ENCODE assay signal across 1 cellular context in the genomic region with DNA sequence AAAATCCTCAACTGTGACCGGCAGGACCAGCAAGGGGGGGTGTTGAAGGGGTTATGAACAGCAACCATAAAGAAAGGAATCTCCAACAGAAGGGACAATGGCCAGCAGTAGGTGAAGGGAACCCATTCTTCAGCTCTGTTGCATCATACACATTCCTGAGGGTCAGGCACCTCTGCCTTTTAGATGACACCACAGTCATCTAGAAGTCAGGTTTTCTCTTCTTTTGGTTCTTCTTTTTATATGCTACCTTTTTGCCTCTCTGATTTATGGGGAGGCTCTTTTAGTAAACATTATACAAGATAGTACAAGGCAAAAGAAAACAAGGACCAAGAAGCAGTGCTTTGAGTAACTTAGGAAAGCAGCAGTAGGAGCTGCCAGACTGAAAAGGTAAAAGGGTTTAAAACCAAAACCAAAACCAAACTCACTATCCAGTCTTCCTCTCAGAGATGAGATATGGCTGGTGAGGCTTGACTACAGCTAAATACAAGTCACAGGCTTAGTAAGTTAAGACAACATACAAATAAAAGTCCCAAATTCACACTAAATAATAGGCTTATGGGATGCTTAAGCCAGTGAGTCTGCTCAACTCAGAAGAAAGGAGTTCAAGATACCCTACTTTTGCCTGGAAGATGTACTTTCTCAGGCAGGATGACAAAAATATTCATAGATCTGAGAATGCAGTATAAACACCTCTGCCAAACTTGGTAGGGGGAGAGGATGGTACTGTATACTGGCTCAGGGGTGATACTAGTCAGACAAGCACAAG.
A peak's percentile ranks its signal among the peaks of the same experiment; 100 is the strongest.
TF ChIP-seq lines count a peak whose summit lies in the region.

No MANE protein-coding gene starts in this region.

TF ChIP-seq in K562, 482 proteins besides CTCF, POLR2A, EP300 and RAD21 (continued from another document):
- TF ChIP-seq, protein P1, sequence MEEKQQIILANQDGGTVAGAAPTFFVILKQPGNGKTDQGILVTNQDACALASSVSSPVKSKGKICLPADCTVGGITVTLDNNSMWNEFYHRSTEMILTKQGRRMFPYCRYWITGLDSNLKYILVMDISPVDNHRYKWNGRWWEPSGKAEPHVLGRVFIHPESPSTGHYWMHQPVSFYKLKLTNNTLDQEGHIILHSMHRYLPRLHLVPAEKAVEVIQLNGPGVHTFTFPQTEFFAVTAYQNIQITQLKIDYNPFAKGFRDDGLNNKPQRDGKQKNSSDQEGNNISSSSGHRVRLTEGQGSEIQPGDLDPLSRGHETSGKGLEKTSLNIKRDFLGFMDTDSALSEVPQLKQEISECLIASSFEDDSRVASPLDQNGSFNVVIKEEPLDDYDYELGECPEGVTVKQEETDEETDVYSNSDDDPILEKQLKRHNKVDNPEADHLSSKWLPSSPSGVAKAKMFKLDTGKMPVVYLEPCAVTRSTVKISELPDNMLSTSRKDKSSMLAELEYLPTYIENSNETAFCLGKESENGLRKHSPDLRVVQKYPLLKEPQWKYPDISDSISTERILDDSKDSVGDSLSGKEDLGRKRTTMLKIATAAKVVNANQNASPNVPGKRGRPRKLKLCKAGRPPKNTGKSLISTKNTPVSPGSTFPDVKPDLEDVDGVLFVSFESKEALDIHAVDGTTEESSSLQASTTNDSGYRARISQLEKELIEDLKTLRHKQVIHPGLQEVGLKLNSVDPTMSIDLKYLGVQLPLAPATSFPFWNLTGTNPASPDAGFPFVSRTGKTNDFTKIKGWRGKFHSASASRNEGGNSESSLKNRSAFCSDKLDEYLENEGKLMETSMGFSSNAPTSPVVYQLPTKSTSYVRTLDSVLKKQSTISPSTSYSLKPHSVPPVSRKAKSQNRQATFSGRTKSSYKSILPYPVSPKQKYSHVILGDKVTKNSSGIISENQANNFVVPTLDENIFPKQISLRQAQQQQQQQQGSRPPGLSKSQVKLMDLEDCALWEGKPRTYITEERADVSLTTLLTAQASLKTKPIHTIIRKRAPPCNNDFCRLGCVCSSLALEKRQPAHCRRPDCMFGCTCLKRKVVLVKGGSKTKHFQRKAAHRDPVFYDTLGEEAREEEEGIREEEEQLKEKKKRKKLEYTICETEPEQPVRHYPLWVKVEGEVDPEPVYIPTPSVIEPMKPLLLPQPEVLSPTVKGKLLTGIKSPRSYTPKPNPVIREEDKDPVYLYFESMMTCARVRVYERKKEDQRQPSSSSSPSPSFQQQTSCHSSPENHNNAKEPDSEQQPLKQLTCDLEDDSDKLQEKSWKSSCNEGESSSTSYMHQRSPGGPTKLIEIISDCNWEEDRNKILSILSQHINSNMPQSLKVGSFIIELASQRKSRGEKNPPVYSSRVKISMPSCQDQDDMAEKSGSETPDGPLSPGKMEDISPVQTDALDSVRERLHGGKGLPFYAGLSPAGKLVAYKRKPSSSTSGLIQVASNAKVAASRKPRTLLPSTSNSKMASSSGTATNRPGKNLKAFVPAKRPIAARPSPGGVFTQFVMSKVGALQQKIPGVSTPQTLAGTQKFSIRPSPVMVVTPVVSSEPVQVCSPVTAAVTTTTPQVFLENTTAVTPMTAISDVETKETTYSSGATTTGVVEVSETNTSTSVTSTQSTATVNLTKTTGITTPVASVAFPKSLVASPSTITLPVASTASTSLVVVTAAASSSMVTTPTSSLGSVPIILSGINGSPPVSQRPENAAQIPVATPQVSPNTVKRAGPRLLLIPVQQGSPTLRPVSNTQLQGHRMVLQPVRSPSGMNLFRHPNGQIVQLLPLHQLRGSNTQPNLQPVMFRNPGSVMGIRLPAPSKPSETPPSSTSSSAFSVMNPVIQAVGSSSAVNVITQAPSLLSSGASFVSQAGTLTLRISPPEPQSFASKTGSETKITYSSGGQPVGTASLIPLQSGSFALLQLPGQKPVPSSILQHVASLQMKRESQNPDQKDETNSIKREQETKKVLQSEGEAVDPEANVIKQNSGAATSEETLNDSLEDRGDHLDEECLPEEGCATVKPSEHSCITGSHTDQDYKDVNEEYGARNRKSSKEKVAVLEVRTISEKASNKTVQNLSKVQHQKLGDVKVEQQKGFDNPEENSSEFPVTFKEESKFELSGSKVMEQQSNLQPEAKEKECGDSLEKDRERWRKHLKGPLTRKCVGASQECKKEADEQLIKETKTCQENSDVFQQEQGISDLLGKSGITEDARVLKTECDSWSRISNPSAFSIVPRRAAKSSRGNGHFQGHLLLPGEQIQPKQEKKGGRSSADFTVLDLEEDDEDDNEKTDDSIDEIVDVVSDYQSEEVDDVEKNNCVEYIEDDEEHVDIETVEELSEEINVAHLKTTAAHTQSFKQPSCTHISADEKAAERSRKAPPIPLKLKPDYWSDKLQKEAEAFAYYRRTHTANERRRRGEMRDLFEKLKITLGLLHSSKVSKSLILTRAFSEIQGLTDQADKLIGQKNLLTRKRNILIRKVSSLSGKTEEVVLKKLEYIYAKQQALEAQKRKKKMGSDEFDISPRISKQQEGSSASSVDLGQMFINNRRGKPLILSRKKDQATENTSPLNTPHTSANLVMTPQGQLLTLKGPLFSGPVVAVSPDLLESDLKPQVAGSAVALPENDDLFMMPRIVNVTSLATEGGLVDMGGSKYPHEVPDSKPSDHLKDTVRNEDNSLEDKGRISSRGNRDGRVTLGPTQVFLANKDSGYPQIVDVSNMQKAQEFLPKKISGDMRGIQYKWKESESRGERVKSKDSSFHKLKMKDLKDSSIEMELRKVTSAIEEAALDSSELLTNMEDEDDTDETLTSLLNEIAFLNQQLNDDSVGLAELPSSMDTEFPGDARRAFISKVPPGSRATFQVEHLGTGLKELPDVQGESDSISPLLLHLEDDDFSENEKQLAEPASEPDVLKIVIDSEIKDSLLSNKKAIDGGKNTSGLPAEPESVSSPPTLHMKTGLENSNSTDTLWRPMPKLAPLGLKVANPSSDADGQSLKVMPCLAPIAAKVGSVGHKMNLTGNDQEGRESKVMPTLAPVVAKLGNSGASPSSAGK (IDR thresholded peaks at IDR 0.05) = no peak
- TF ChIP-seq, protein P2, sequence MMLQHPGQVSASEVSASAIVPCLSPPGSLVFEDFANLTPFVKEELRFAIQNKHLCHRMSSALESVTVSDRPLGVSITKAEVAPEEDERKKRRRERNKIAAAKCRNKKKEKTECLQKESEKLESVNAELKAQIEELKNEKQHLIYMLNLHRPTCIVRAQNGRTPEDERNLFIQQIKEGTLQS (IDR thresholded peaks at IDR 0.05) = peak; percentile 88
- TF ChIP-seq, protein P2 (CRISPR knock-in tag; conservative IDR thresholded peaks at IDR 0.05) = no peak
- TF ChIP-seq KDM1A (IDR thresholded peaks at IDR 0.05) (no peak), TAF15 (IDR thresholded peaks at IDR 0.05; ENCODE audit: low read depth, low read length) (no peak), SMARCC2 (IDR thresholded peaks at IDR 0.05; ENCODE audit: low read depth) (no peak), FOSL1 (tag; conservative IDR thresholded peaks at IDR 0.05) (0 out of 2 replicates have a peak, but pooled peaks have one; percentile 33), ZNF41 (CRISPR knock-in tag; conservative IDR thresholded peaks at IDR 0.05) (no peak), ZFX (CRISPR knock-in tag; IDR thresholded peaks at IDR 0.05) (no peak), ETV1 (tag; conservative IDR thresholded peaks at IDR 0.05; ENCODE audit: low read depth) (0 out of 2 replicates have a peak, but pooled peaks have one; percentile 36), KAT2B (IDR thresholded peaks at IDR 0.05; ENCODE audit: low read depth, low read length) (no peak), ZNF140 (CRISPR knock-in tag; IDR thresholded peaks at IDR 0.05) (no peak), MEIS2 (IDR thresholded peaks at IDR 0.05; ENCODE audit: partially characterized antibody) (peak; percentile 7), ZNF354B (CRISPR knock-in tag; IDR thresholded peaks at IDR 0.05) (no peak), TEAD1 (CRISPR knock-in tag; IDR thresholded peaks at IDR 0.05) (peak in 1 of 2 experiments; percentile 49; a peak in 1 of 4 replicates), RBBP5 (IDR thresholded peaks at IDR 0.05; ENCODE audit: borderline replicate concordance, insufficient read depth, low read length, poor library complexity, severe bottlenecking) (no peak), SIN3A (IDR thresholded peaks at IDR 0.05; ENCODE audit: borderline replicate concordance in 2 of 2, control insufficient read depth in 1 of 2, low read depth in 2 of 2, low read length in 2 of 2) (no peak), NR3C1 (CRISPR knock-in tag; IDR thresholded peaks at IDR 0.05) (no peak), CEBPG (CRISPR knock-in tag; IDR thresholded peaks at IDR 0.05) (peak; percentile 68; the same call in 1 of the 2 replicates), CEBPG (tag; conservative IDR thresholded peaks at IDR 0.05 in 1 of 2, IDR thresholded peaks at IDR 0.05 in 1 of 2) (peak; percentile 88 to 93), CTBP1 (IDR thresholded peaks at IDR 0.05; ENCODE audit: borderline replicate concordance) (peak; percentile 21; the same call in 1 of the 2 replicates), CXXC5 (CRISPR knock-in tag; IDR thresholded peaks at IDR 0.05) (0 out of 2 replicates have a peak, but pooled peaks have one; percentile 24)
- TF ChIP-seq, protein P3, sequence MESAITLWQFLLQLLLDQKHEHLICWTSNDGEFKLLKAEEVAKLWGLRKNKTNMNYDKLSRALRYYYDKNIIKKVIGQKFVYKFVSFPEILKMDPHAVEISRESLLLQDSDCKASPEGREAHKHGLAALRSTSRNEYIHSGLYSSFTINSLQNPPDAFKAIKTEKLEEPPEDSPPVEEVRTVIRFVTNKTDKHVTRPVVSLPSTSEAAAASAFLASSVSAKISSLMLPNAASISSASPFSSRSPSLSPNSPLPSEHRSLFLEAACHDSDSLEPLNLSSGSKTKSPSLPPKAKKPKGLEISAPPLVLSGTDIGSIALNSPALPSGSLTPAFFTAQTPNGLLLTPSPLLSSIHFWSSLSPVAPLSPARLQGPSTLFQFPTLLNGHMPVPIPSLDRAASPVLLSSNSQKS (CRISPR knock-in tag; IDR thresholded peaks at IDR 0.05) = no peak
- TF ChIP-seq, protein P4, sequence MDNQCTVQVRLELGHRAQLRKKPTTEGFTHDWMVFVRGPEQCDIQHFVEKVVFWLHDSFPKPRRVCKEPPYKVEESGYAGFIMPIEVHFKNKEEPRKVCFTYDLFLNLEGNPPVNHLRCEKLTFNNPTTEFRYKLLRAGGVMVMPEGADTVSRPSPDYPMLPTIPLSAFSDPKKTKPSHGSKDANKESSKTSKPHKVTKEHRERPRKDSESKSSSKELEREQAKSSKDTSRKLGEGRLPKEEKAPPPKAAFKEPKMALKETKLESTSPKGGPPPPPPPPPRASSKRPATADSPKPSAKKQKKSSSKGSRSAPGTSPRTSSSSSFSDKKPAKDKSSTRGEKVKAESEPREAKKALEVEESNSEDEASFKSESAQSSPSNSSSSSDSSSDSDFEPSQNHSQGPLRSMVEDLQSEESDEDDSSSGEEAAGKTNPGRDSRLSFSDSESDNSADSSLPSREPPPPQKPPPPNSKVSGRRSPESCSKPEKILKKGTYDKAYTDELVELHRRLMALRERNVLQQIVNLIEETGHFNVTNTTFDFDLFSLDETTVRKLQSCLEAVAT (IDR thresholded peaks at IDR 0.05) = no peak
- TF ChIP-seq, protein P5, sequence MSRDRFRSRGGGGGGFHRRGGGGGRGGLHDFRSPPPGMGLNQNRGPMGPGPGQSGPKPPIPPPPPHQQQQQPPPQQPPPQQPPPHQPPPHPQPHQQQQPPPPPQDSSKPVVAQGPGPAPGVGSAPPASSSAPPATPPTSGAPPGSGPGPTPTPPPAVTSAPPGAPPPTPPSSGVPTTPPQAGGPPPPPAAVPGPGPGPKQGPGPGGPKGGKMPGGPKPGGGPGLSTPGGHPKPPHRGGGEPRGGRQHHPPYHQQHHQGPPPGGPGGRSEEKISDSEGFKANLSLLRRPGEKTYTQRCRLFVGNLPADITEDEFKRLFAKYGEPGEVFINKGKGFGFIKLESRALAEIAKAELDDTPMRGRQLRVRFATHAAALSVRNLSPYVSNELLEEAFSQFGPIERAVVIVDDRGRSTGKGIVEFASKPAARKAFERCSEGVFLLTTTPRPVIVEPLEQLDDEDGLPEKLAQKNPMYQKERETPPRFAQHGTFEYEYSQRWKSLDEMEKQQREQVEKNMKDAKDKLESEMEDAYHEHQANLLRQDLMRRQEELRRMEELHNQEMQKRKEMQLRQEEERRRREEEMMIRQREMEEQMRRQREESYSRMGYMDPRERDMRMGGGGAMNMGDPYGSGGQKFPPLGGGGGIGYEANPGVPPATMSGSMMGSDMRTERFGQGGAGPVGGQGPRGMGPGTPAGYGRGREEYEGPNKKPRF (IDR thresholded peaks at IDR 0.05; ENCODE audit: low read depth, low read length) = no peak
- TF ChIP-seq, protein P6, sequence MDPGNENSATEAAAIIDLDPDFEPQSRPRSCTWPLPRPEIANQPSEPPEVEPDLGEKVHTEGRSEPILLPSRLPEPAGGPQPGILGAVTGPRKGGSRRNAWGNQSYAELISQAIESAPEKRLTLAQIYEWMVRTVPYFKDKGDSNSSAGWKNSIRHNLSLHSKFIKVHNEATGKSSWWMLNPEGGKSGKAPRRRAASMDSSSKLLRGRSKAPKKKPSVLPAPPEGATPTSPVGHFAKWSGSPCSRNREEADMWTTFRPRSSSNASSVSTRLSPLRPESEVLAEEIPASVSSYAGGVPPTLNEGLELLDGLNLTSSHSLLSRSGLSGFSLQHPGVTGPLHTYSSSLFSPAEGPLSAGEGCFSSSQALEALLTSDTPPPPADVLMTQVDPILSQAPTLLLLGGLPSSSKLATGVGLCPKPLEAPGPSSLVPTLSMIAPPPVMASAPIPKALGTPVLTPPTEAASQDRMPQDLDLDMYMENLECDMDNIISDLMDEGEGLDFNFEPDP (CRISPR knock-in tag; IDR thresholded peaks at IDR 0.05) = no peak
